13 cellular contexts compared by ENCODE assay signal in genomic region chr2:159139216-159139933, GRCh38.
DNase-seq lines count a peak whose midpoint lies in the region; ATAC-seq and TF ChIP-seq lines count a peak whose summit lies in the region.
"Had no signal": no experiment of that assay in that cellular context is flagged by ENCODE, and none has a peak within 500 bp of the region (broad histone marks: within the 10 kb centered on the region; RNA-seq: fewer than 3 reads in every experiment).

No MANE protein-coding gene starts in this region.

- peak; percentile 15 for DNase-seq in MV-4-11 (lab: John Stamatoyannopoulos, UW)
- peak; percentile 72 for DNase-seq in choroid plexus epithelial cell (ENCODE audit: low read depth)
- no peak for DNase-seq in mesendoderm
- no peak for DNase-seq in effector memory CD8-positive, alpha-beta T cell
- DNase-seq in epidermal melanocyte (ENCODE audit: insufficient read length, low spot score): no peak
- DNase-seq: activated CD8-positive, alpha-beta T cell treated with anti-CD3 and anti-CD28 coated beads, Interleukin-2, amount 10 ng/mL, durations not matched to agents 7 days and 5 days; NCI-H1092 treated with DMSO at 0.1 percent for 48 hours had no signal

- no peaks in the 10 kb centered on the region for H3K79me1 ChIP-seq in mesendoderm (ENCODE audit: low read length)

- no peak overlapping the region for H3K4me3 Mint-ChIP-seq in effector memory CD8-positive, alpha-beta T cell
- H3K4me3 Mint-ChIP-seq: activated CD8-positive, alpha-beta T cell treated with anti-CD3 and anti-CD28 coated beads, Interleukin-2, amount 10 ng/mL, durations not matched to agents 7 days and 5 days had no signal

- H3K4me3 ChIP-seq in choroid plexus epithelial cell (ENCODE audit: low read depth, low read length) (no peak overlapping the region), mesendoderm (ENCODE audit: low read length) (no peak overlapping the region)
- H3K4me3 ChIP-seq: BLaER1 had no signal

- H3K36me3 ChIP-seq in mesendoderm (ENCODE audit: control insufficient read depth, insufficient read depth, low read length): no peaks in the 10 kb centered on the region
- H3K36me3 ChIP-seq: BLaER1 had no signal

- H3K18ac ChIP-seq in mesendoderm (ENCODE audit: low read length): no peak overlapping the region

- H3K4me2 ChIP-seq in mesendoderm (ENCODE audit: low read length): no peak overlapping the region
- H3K4me2 ChIP-seq: BLaER1 had no signal

- no peaks in the 10 kb centered on the region for H3K36me3 Mint-ChIP-seq in effector memory CD8-positive, alpha-beta T cell (ENCODE audit: insufficient read depth)

- peaks cover 4 to 6% of the 10 kb centered on the region in 2 donors for H3K4me1 Mint-ChIP-seq in effector memory CD8-positive, alpha-beta T cell (ENCODE audit: low read depth in 2 of 2)

- H3K56ac ChIP-seq in mesendoderm (ENCODE audit: low read length): no peak overlapping the region

- H4K8ac ChIP-seq in mesendoderm (ENCODE audit: low read depth, low read length): no peak overlapping the region

- no peaks in the 10 kb centered on the region for H3K27me3 ChIP-seq in mesendoderm (ENCODE audit: insufficient read depth, low read length, poor library complexity)
- H3K27me3 ChIP-seq: BLaER1 had no signal

- peaks cover 0 to 12% of the 10 kb centered on the region in 2 donors for H3K27me3 Mint-ChIP-seq in effector memory CD8-positive, alpha-beta T cell

- TF ChIP-seq CTCF in C4-2B (conservative IDR thresholded peaks at IDR 0.05): no peak
- no peak for TF ChIP-seq CTCF in choroid plexus epithelial cell (conservative IDR thresholded peaks at IDR 0.05; ENCODE audit: low read depth, low read length)

- no peak overlapping the region for H4K5ac ChIP-seq in mesendoderm (ENCODE audit: low read length)

- H2BK120ac ChIP-seq in mesendoderm (ENCODE audit: low read depth, low read length): no peak overlapping the region

- H3K9me3 Mint-ChIP-seq in effector memory CD8-positive, alpha-beta T cell: no peaks in the 10 kb centered on the region
- H3K9me3 Mint-ChIP-seq: activated T-helper 2 cell treated with anti-CD3 and anti-CD28 coated beads, Interferon-gamma antibody, Interleukin-2, Interleukin-4, amounts not matched to agents 10 μg/mL and 5 μg/mL and 100 μg/mL, durations not matched to agents 14 hours and 24 hours and 36 hours had no signal

- ATAC-seq in GM19351 (IDR thresholded peaks at IDR 0.05; ENCODE audit: unreplicated experiment) (no peak), GM18502 (IDR thresholded peaks at IDR 0.05; ENCODE audit: poor library complexity, unreplicated experiment) (no peak)
- ATAC-seq in effector memory CD8-positive, alpha-beta T cell (replicated peaks): no peak
- ATAC-seq: activated CD8-positive, alpha-beta T cell treated with anti-CD3 and anti-CD28 coated beads, Interleukin-2, amount 10 ng/mL, durations not matched to agents 7 days and 5 days; sciatic nerve had no signal

- WGBS in mesendoderm (ENCODE audit: extremely low coverage, insufficient coverage, low lambda C conversion rate): no CpG with 5 or more reads among the region's 5 CpGs

- H3K27ac ChIP-seq in C4-2B (peak overlapping the region; percentile 63), mesendoderm (ENCODE audit: low read depth, low read length) (no peak overlapping the region)
- H3K27ac ChIP-seq: BLaER1 had no signal

- H3K9ac ChIP-seq in mesendoderm (ENCODE audit: low read length): no peak overlapping the region
- H3K9ac ChIP-seq: BLaER1 had no signal

- H2AK5ac ChIP-seq in mesendoderm (ENCODE audit: low read length): no peak overlapping the region

- H3K79me2 ChIP-seq in mesendoderm (ENCODE audit: control insufficient read depth, insufficient read depth, low read length): no peaks in the 10 kb centered on the region

- peak overlapping the region; percentile 81 for H3K4ac ChIP-seq in mesendoderm (ENCODE audit: low read depth, low read length)

- H3K27ac Mint-ChIP-seq in effector memory CD8-positive, alpha-beta T cell: no peak overlapping the region
- H3K27ac Mint-ChIP-seq: activated CD8-positive, alpha-beta T cell treated with anti-CD3 and anti-CD28 coated beads, Interleukin-2, amount 10 ng/mL, durations not matched to agents 7 days and 5 days; activated T-helper 2 cell treated with anti-CD3 and anti-CD28 coated beads, Interferon-gamma antibody, Interleukin-2, Interleukin-4, amounts not matched to agents 10 μg/mL and 5 μg/mL and 100 μg/mL, durations not matched to agents 14 hours and 24 hours and 36 hours had no signal

- H3K4me1 ChIP-seq in mesendoderm (ENCODE audit: control insufficient read depth, low read depth, low read length): peaks cover 7% of the 10 kb centered on the region

- H2BK5ac ChIP-seq in mesendoderm (ENCODE audit: low read length): no peak overlapping the region

- H3K23ac ChIP-seq in mesendoderm (ENCODE audit: low read length): no peak overlapping the region

- no peak overlapping the region for H2BK15ac ChIP-seq in mesendoderm (replicated peaks; ENCODE audit: low read depth)

Comparison
In these comparisons a context has a peak if more than half of its experiments do, and no peak if none do; other contexts are left out.
1. DNase-seq: peak in MV-4-11 (single experiment) and choroid plexus epithelial cell (single experiment); none in mesendoderm (single experiment), effector memory CD8-positive, alpha-beta T cell (0 of 3) and epidermal melanocyte (single experiment).